In the genomic region with DNA sequence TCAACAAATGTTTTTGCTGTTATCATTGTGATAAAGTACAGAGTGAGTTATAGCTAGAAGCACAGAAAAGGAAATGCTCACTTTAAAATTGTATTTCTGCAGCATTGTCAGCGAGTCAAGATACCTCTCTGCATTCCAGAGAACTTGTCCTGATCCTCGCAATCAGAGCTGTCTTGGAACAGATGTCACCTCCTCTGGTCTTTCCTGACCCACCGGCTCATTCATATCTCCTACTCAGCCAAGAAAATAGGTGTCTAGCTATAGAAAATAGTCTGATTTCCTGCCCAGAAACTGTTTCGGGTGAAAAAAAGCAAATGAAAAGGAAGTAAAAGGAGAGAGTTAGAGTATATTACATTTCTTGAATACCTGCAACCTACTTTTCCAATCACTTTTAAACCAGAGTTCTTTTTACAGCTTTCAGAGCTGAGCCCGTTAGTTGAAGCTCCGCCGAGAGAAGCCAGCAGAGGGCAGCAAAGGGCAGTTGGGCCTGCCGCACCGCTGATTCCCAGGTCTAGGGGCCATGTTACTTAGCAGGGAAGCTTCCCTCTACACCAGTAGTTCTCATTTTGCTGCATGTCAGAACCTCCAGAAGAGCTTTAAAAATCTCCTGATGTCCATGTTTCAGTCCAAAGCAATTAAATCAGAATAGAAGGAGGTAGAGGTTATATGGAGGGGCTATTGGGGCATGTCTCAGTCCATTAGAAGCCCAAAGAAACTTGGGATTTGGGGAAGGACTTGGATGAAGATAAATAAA, we compare ENCODE assay signal across 1 cellular context.
TF ChIP-seq lines count a peak whose summit lies in the region.

No MANE protein-coding gene starts in this region.

TF ChIP-seq in GM23338, 12 proteins besides CTCF, POLR2A, EP300 and RAD21 (continued from another document):
- TF ChIP-seq REST (IDR thresholded peaks at IDR 0.05; ENCODE audit: unreplicated experiment): no peak
